ENCODE assay signal across 12 cellular contexts in the genomic region with DNA sequence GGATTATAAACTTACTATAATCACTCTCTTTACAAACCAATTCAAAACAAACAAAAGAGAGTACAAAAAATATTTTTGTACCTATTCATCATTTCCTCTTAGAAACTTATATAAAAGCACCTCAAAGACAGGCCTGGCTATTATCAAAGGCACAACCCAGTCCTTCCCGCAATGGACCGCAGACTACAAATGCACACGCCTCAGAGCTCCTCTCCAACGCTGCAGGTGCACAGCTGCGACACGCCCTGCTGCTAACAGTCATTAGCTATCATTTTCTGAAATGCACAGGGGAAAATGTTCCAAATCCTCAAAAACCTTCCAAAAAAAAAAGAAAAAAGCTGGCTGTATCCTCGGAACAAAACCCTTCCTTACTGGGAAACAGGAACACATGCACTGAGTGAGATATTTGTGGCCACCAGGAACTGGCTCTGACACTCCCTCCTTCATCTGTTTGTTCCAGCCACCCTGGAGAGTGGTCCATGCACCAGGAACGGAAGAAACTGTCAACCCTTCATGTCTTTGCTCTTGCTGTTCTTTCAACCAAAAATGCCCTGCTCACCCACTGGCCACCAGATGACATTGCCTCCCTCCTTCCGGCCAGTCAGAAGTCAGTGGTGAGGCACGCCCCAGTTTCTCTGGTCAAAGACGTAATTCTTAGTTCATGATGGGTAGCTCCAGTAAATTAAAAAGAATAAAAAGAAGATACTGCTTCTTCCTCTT. TPM values are rescaled to one million over a fixed set of nuclear protein-coding genes. Genes with fewer than 3 reads are reported as not detected.
A peak's percentile ranks its signal among the peaks of the same experiment; 100 is the strongest.
DNase-seq lines count a peak whose midpoint lies in the region; ATAC-seq, FAIRE-seq and TF ChIP-seq lines count a peak whose summit lies in the region.
"Had no signal": no experiment of that assay in that cellular context is flagged by ENCODE, and none has a peak within 500 bp of the region (broad histone marks: within the 10 kb centered on the region; RNA-seq: fewer than 3 reads in every experiment).

No MANE protein-coding gene starts in this region.

- WGBS in heart right ventricle, 2 donors: 66 to 72% methylated on average over 11 of the region's 11 CpGs

- H3K27ac ChIP-seq in BLaER1 (peak overlapping the region; percentile 52), heart right ventricle (peak overlapping the region in 4 of 10 donors; percentile 3 to 30 (median 16))

- peak overlapping the region; percentile 26; the same call in 1 of the 2 replicates for H3K9ac ChIP-seq in BLaER1

- ATAC-seq in heart right ventricle (peak in 5 of 8 donors; percentile 25 to 56 (median 41)), WTC11 (no peak)

- H3K36me3 ChIP-seq in BLaER1 (peaks cover 13% of the 10 kb centered on the region; the same call in 1 of the 2 replicates), heart right ventricle (peaks cover 0 to 26% (median 0%) of the 10 kb centered on the region in 9 donors)

- H3K4me1 Mint-ChIP-seq in WTC11: peaks cover 86% of the 10 kb centered on the region

- H3K4me3 ChIP-seq in BLaER1 (peak overlapping the region; percentile 36; the same call in 1 of the 2 replicates), heart right ventricle (no peak overlapping the region)
- H3K4me3 ChIP-seq: tibial nerve had no signal

- intact Hi-C loops in heart right ventricle (cut with DNase I): loop anchor here in 1 of 10 donors (1.0 kb wide), 1 partner anchor 13 kb away; no protein-coding TSS in a partner anchor

- CTCF ChIA-PET in WTC11 (lab: Charles Lee): interaction anchor here (1.0 kb wide), 2 partner anchors 12 to 194 kb away, joined by 4 read pairs; no protein-coding TSS in a partner anchor

- H3K27me3 ChIP-seq in BLaER1 (no peaks in the 10 kb centered on the region), heart right ventricle (no peaks in the 10 kb centered on the region)
- H3K27me3 ChIP-seq: tibial nerve had no signal

- POLR2A ChIA-PET in WTC11 (lab: Charles Lee): no interaction called here

- H4K20me1 ChIP-seq in BLaER1: peaks cover 69% of the 10 kb centered on the region

- H3K4me2 ChIP-seq in BLaER1: peak overlapping the region; percentile 82

- H3K4me3 Mint-ChIP-seq in WTC11: no peak overlapping the region
- H3K4me3 Mint-ChIP-seq: T-helper 1 cell treated with Interleukin-12 subunit alpha and Interleukin-12 subunit beta and Interleukin-4 antibody, amounts not matched to agents 30 μg/mL and 1 μg/mL, for 36 hours had no signal

- H3K4me1 ChIP-seq in BLaER1: peaks cover 94% of the 10 kb centered on the region
- H3K4me1 ChIP-seq in heart right ventricle: peaks cover 5 to 90% (median 79%) of the 10 kb centered on the region in 9 donors

- no peaks in the 10 kb centered on the region for H3K9me3 Mint-ChIP-seq in WTC11
- H3K9me3 Mint-ChIP-seq: T-helper 1 cell treated with Interleukin-12 subunit alpha and Interleukin-12 subunit beta and Interleukin-4 antibody, amounts not matched to agents 30 μg/mL and 1 μg/mL, for 36 hours had no signal

- TF ChIP-seq CTCF in heart right ventricle (IDR thresholded peaks at IDR 0.05) (no peak), WTC11 (IDR thresholded peaks at IDR 0.05) (no peak)

- no peaks in the 10 kb centered on the region for H3K27me3 Mint-ChIP-seq in WTC11 (ENCODE audit: low read depth)

- FAIRE-seq in GM18507 (lab: Jason Lieb, UNC): peak; percentile 21

- H3K9me3 ChIP-seq in BLaER1 (no peaks in the 10 kb centered on the region), heart right ventricle (no peaks in the 10 kb centered on the region)
- H3K9me3 ChIP-seq: tibial nerve had no signal

- H3K36me3 Mint-ChIP-seq in WTC11: no peaks in the 10 kb centered on the region; the same call in 1 of the 2 replicates

- no peak for DNase-seq in GM18507 (ENCODE audit: extremely low spot score, insufficient read length, low read depth)
- peak; percentile 25 for DNase-seq in NCI-H526 treated with DMSO at 0.1 percent for 48 hours (lab: John Stamatoyannopoulos, UW)
- DNase-seq in heart right ventricle: no peak
- no peak for DNase-seq in T-helper 1 cell
- DNase-seq in WTC11 (ENCODE audit: low spot score): no peak
- no peak for DNase-seq in NCI-H1105 treated with DMSO at 0.1 percent for 48 hours (lab: John Stamatoyannopoulos, UW)
- DNase-seq in KG1 (lab: John Stamatoyannopoulos, UW): no peak
- DNase-seq: NCI-H69; stimulated activated CD4-positive, alpha-beta T cell treated with anti-CD3 and anti-CD28 coated beads, Interleukin-4, amount 100 ng/mL, for 1 hour had no signal

- no peak overlapping the region for H3K27ac Mint-ChIP-seq in WTC11
- H3K27ac Mint-ChIP-seq: T-helper 1 cell treated with Interleukin-12 subunit alpha and Interleukin-12 subunit beta and Interleukin-4 antibody, amounts not matched to agents 30 μg/mL and 1 μg/mL, for 36 hours had no signal

TF ChIP-seq in WTC11, 78 proteins besides CTCF, POLR2A, EP300 and RAD21:
- no peak for TF ChIP-seq ZNF232 (CRISPR knock-in tag; IDR thresholded peaks at IDR 0.05)
- no peak for TF ChIP-seq ZNF671 (CRISPR knock-in tag; IDR thresholded peaks at IDR 0.05)
- TF ChIP-seq, protein P1, sequence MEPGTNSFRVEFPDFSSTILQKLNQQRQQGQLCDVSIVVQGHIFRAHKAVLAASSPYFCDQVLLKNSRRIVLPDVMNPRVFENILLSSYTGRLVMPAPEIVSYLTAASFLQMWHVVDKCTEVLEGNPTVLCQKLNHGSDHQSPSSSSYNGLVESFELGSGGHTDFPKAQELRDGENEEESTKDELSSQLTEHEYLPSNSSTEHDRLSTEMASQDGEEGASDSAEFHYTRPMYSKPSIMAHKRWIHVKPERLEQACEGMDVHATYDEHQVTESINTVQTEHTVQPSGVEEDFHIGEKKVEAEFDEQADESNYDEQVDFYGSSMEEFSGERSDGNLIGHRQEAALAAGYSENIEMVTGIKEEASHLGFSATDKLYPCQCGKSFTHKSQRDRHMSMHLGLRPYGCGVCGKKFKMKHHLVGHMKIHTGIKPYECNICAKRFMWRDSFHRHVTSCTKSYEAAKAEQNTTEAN (CRISPR knock-in tag; IDR thresholded peaks at IDR 0.05): no peak
- TF ChIP-seq, protein P2, sequence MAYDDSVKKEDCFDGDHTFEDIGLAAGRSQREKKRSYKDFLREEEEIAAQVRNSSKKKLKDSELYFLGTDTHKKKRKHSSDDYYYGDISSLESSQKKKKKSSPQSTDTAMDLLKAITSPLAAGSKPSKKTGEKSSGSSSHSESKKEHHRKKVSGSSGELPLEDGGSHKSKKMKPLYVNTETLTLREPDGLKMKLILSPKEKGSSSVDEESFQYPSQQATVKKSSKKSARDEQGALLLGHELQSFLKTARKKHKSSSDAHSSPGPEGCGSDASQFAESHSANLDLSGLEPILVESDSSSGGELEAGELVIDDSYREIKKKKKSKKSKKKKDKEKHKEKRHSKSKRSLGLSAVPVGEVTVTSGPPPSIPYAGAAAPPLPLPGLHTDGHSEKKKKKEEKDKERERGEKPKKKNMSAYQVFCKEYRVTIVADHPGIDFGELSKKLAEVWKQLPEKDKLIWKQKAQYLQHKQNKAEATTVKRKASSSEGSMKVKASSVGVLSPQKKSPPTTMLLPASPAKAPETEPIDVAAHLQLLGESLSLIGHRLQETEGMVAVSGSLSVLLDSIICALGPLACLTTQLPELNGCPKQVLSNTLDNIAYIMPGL (CRISPR knock-in tag; IDR thresholded peaks at IDR 0.05): no peak
- no peak for TF ChIP-seq GRHL2 (CRISPR knock-in tag; IDR thresholded peaks at IDR 0.05; ENCODE audit: insufficient replicate concordance, severe bottlenecking)
- TF ChIP-seq TEAD4 (CRISPR knock-in tag; IDR thresholded peaks at IDR 0.05): no peak
- TF ChIP-seq, protein P3, sequence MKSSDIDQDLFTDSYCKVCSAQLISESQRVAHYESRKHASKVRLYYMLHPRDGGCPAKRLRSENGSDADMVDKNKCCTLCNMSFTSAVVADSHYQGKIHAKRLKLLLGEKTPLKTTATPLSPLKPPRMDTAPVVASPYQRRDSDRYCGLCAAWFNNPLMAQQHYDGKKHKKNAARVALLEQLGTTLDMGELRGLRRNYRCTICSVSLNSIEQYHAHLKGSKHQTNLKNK (CRISPR knock-in tag; IDR thresholded peaks at IDR 0.05): no peak
- TF ChIP-seq, protein P4, sequence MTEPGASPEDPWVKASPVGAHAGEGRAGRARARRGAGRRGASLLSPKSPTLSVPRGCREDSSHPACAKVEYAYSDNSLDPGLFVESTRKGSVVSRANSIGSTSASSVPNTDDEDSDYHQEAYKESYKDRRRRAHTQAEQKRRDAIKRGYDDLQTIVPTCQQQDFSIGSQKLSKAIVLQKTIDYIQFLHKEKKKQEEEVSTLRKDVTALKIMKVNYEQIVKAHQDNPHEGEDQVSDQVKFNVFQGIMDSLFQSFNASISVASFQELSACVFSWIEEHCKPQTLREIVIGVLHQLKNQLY (CRISPR knock-in tag; IDR thresholded peaks at IDR 0.05): no peak
- TF ChIP-seq, protein P5, sequence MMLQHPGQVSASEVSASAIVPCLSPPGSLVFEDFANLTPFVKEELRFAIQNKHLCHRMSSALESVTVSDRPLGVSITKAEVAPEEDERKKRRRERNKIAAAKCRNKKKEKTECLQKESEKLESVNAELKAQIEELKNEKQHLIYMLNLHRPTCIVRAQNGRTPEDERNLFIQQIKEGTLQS (CRISPR knock-in tag; conservative IDR thresholded peaks at IDR 0.05): no peak
- TF ChIP-seq, protein P6, sequence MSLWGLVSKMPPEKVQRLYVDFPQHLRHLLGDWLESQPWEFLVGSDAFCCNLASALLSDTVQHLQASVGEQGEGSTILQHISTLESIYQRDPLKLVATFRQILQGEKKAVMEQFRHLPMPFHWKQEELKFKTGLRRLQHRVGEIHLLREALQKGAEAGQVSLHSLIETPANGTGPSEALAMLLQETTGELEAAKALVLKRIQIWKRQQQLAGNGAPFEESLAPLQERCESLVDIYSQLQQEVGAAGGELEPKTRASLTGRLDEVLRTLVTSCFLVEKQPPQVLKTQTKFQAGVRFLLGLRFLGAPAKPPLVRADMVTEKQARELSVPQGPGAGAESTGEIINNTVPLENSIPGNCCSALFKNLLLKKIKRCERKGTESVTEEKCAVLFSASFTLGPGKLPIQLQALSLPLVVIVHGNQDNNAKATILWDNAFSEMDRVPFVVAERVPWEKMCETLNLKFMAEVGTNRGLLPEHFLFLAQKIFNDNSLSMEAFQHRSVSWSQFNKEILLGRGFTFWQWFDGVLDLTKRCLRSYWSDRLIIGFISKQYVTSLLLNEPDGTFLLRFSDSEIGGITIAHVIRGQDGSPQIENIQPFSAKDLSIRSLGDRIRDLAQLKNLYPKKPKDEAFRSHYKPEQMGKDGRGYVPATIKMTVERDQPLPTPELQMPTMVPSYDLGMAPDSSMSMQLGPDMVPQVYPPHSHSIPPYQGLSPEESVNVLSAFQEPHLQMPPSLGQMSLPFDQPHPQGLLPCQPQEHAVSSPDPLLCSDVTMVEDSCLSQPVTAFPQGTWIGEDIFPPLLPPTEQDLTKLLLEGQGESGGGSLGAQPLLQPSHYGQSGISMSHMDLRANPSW (CRISPR knock-in tag; conservative IDR thresholded peaks at IDR 0.05; ENCODE audit: low read depth): no peak
- no peak for TF ChIP-seq MXD4 (CRISPR knock-in tag; IDR thresholded peaks at IDR 0.05; ENCODE audit: borderline replicate concordance)
- no peak for TF ChIP-seq FOXK1 (CRISPR knock-in tag; IDR thresholded peaks at IDR 0.05)
- TF ChIP-seq HMGA2 (CRISPR knock-in tag; IDR thresholded peaks at IDR 0.05): no peak
TF ChIP-seq in WTC11: peak in this region for 0.

RNA-seq across cellular contexts. Expression of a gene that starts 16.7 kb away (rescaled TPM):
- 10 to 100 TPM; 18.3 to 41.4 (median 29.0) TPM for total RNA-seq in heart right ventricle
- polyA plus RNA-seq in heart right ventricle: 10 to 100 TPM in 1 of 2 donors, 1 to 10 TPM in 1; 9.3 to 13.0 TPM
- 9.3 to 11.8 TPM (median 11.3 TPM) in 3 replicates for total RNA-seq in WTC11 (2021)
